27 cellular contexts compared by ENCODE assay signal in genomic region chr4:69594382-69594781, GRCh38. TPM values are rescaled to one million over a fixed set of nuclear protein-coding genes. Genes with fewer than 3 reads are reported as not detected.
"Had no signal": no experiment of that assay in that cellular context is flagged by ENCODE, and none has a peak within 500 bp of the region (broad histone marks: within the 10 kb centered on the region; RNA-seq: fewer than 3 reads in every experiment).

No MANE protein-coding gene starts in this region.

- H3K4me3 Mint-ChIP-seq: activated CD8-positive, alpha-beta T cell treated with anti-CD3 and anti-CD28 coated beads, Interleukin-2, amount 10 ng/mL, durations not matched to agents 7 days and 5 days; activated naive CD4-positive, alpha-beta T cell treated with anti-CD3 and anti-CD28 coated beads, Interleukin-2, amount 10 ng/mL, durations not matched to agents 7 days and 5 days; activated naive CD8-positive, alpha-beta T cell treated with anti-CD3 and anti-CD28 coated beads for 36 hours; activated T-helper 17 cell treated with anti-CD3 and anti-CD28 coated beads, Interleukin-2, amount 50 U/mL, for 72 hours; T-helper 17 cell; WTC11 had no signal

- H3K4me1 Mint-ChIP-seq: activated naive CD4-positive, alpha-beta T cell treated with anti-CD3 and anti-CD28 coated beads, Interleukin-2, amount 10 ng/mL, durations not matched to agents 7 days and 5 days; activated naive CD8-positive, alpha-beta T cell treated with anti-CD3 and anti-CD28 coated beads for 36 hours; activated T-helper 17 cell treated with anti-CD3 and anti-CD28 coated beads, Interleukin-2, amount 50 U/mL, for 72 hours; T-helper 17 cell; WTC11 had no signal

- H3K27me3 Mint-ChIP-seq: activated naive CD4-positive, alpha-beta T cell treated with anti-CD3 and anti-CD28 coated beads, Interleukin-2, amount 10 ng/mL, durations not matched to agents 7 days and 5 days; activated naive CD8-positive, alpha-beta T cell treated with anti-CD3 and anti-CD28 coated beads for 36 hours; activated T-helper 17 cell treated with anti-CD3 and anti-CD28 coated beads, Interleukin-2, amount 50 U/mL, for 72 hours; T-helper 17 cell had no signal

- H3K36me3 Mint-ChIP-seq: activated naive CD4-positive, alpha-beta T cell treated with anti-CD3 and anti-CD28 coated beads, Interleukin-2, amount 10 ng/mL, durations not matched to agents 7 days and 5 days; activated naive CD8-positive, alpha-beta T cell treated with anti-CD3 and anti-CD28 coated beads for 36 hours; WTC11 had no signal

- H3K4me2 ChIP-seq: PC-9 had no signal

- ATAC-seq: activated CD8-positive, alpha-beta T cell treated with anti-CD3 and anti-CD28 coated beads, Interleukin-2, amount 10 ng/mL, durations not matched to agents 7 days and 5 days; activated T-helper 17 cell treated with anti-CD3 and anti-CD28 coated beads, Interleukin-2, amount 50 U/mL, for 72 hours; T-helper 17 cell; WTC11 had no signal

- H3K36me3 ChIP-seq: brain microvascular endothelial cell, cardiac muscle cell had no signal

- H2AFZ ChIP-seq: PC-9 had no signal

- DNase-seq: activated CD4-positive, alpha-beta T cell treated with anti-CD3 and anti-CD28 coated beads for 48 hours; activated CD4-positive, alpha-beta T cell treated with anti-CD3 and anti-CD28 coated beads, Interleukin-2, amount 50 U/mL, for 4 hours; activated CD4-positive, CD25-positive, alpha-beta regulatory T cell treated with anti-CD3 and anti-CD28 coated beads, Interleukin-2, amount 50 U/mL, for 72 hours; activated CD8-positive, alpha-beta memory T cell treated with anti-CD3 and anti-CD28 coated beads, Interleukin-2, amount 50 U/mL, for 48 hours; activated CD8-positive, alpha-beta T cell treated with anti-CD3 and anti-CD28 coated beads, Interleukin-2, amount 10 ng/mL, durations not matched to agents 7 days and 5 days; activated gamma-delta T cell; activated naive CD4-positive, alpha-beta T cell treated with anti-CD3 and anti-CD28 coated beads, Interleukin-2, amount 10 ng/mL, durations not matched to agents 7 days and 5 days; activated naive CD8-positive, alpha-beta T cell treated with anti-CD3 and anti-CD28 coated beads for 36 hours; activated T-cell treated with anti-CD3 and anti-CD28 coated beads, Interleukin-2, amount 50 U/mL, for 1 hour; brain microvascular endothelial cell; cerebellar nuclear complex; KG1; NCI-H1048; NCI-H1417 treated with DMSO at 0.1 percent for 48 hours; NCI-H187 treated with DMSO at 0.1 percent for 48 hours; NCI-H446; NCI-H524; PC-9; SHP77 treated with DMSO at 0.1 percent for 48 hours; T-helper 17 cell; T-helper 9 cell had no signal

- H3K9me3 Mint-ChIP-seq: activated naive CD4-positive, alpha-beta T cell treated with anti-CD3 and anti-CD28 coated beads, Interleukin-2, amount 10 ng/mL, durations not matched to agents 7 days and 5 days; activated naive CD8-positive, alpha-beta T cell treated with anti-CD3 and anti-CD28 coated beads for 36 hours; activated T-helper 17 cell treated with anti-CD3 and anti-CD28 coated beads, Interleukin-2, amount 50 U/mL, for 72 hours; WTC11 had no signal

- H3K27me3 ChIP-seq: brain microvascular endothelial cell, cardiac muscle cell had no signal

- H3K27ac Mint-ChIP-seq: activated CD8-positive, alpha-beta T cell treated with anti-CD3 and anti-CD28 coated beads, Interleukin-2, amount 10 ng/mL, durations not matched to agents 7 days and 5 days; activated naive CD4-positive, alpha-beta T cell treated with anti-CD3 and anti-CD28 coated beads, Interleukin-2, amount 10 ng/mL, durations not matched to agents 7 days and 5 days; activated naive CD8-positive, alpha-beta T cell treated with anti-CD3 and anti-CD28 coated beads for 36 hours; activated T-helper 17 cell treated with anti-CD3 and anti-CD28 coated beads, Interleukin-2, amount 50 U/mL, for 72 hours; T-helper 17 cell; WTC11 had no signal

- H3K4me3 ChIP-seq: cardiac muscle cell, PC-9 had no signal

- H3K27ac ChIP-seq: brain microvascular endothelial cell, cardiac muscle cell, PC-9 had no signal

RNA-seq across cellular contexts. Expression of gene UGT2A2, which starts 45.1 kb away (rescaled TPM):
- total RNA-seq: activated CD8-positive, alpha-beta T cell treated with anti-CD3 and anti-CD28 coated beads, Interleukin-2, amount 10 ng/mL, durations not matched to agents 7 days and 5 days; activated naive CD8-positive, alpha-beta T cell treated with anti-CD3 and anti-CD28 coated beads for 36 hours; activated T-helper 17 cell treated with anti-CD3 and anti-CD28 coated beads, Interleukin-2, amount 50 U/mL, for 72 hours; cardiac muscle cell; LHCN-M2; M059J; PC-9; T-helper 17 cell; WTC11 had no signal
- polyA plus RNA-seq: adipose tissue, cardiac muscle cell had no signal

RNA-seq across cellular contexts. Expression of gene UGT2A1, which starts 58.7 kb away (rescaled TPM):
- total RNA-seq: activated CD8-positive, alpha-beta T cell treated with anti-CD3 and anti-CD28 coated beads, Interleukin-2, amount 10 ng/mL, durations not matched to agents 7 days and 5 days; activated naive CD8-positive, alpha-beta T cell treated with anti-CD3 and anti-CD28 coated beads for 36 hours; activated T-helper 17 cell treated with anti-CD3 and anti-CD28 coated beads, Interleukin-2, amount 50 U/mL, for 72 hours; cardiac muscle cell; LHCN-M2; M059J; PC-9; T-helper 17 cell had no signal
- polyA plus RNA-seq: adipose tissue, cardiac muscle cell had no signal
